Comparison of ENCODE assay signal across 10 cellular contexts in genomic region chr13:106373989-106374572, GRCh38.
A peak's percentile ranks its signal among the peaks of the same experiment; 100 is the strongest.
DNase-seq lines count a peak whose midpoint lies in the region; ATAC-seq and TF ChIP-seq lines count a peak whose summit lies in the region.
"Had no signal": no experiment of that assay in that cellular context is flagged by ENCODE, and none has a peak within 500 bp of the region (broad histone marks: within the 10 kb centered on the region; RNA-seq: fewer than 3 reads in every experiment).

No MANE protein-coding gene starts in this region.

- no peak for TF ChIP-seq EP300 in transverse colon (IDR thresholded peaks at IDR 0.05; ENCODE audit: low read depth)

- TF ChIP-seq POLR2A in transverse colon (IDR thresholded peaks at IDR 0.05): no peak

- H3K4me3 ChIP-seq in transverse colon: no peak overlapping the region

- TF ChIP-seq CTCF in GM10248 (IDR thresholded peaks at IDR 0.05; ENCODE audit: control extremely low read depth, extremely low read depth, low read depth, missing control alignments) (no peak), foreskin keratinocyte (conservative IDR thresholded peaks at IDR 0.05) (no peak), transverse colon (IDR thresholded peaks at IDR 0.05) (no peak)

- ATAC-seq in GM21360 (IDR thresholded peaks at IDR 0.05; ENCODE audit: unreplicated experiment): peak; percentile 73
- peak; percentile 83 for ATAC-seq in HG03457 (IDR thresholded peaks at IDR 0.05; ENCODE audit: unreplicated experiment)
- peak; percentile 57 for ATAC-seq in foreskin keratinocyte

- H3K27me3 ChIP-seq in foreskin keratinocyte (no peaks in the 10 kb centered on the region), transverse colon (no peaks in the 10 kb centered on the region)

- intact Hi-C loops in transverse colon (cut with DNase I; ENCODE audit: low total_unique reads): no loop called here

- CTCF ChIA-PET in GM10248 (lab: Yijun Ruan, JAX): no interaction called here

- H3K27ac ChIP-seq in foreskin keratinocyte (peak overlapping the region; percentile 2), transverse colon (no peak overlapping the region)
- H3K27ac ChIP-seq: HL-60 had no signal

- DNase-seq in GM10248 (ENCODE audit: extremely low spot score) (peak; percentile 35), foreskin keratinocyte (no peak), transverse colon (no peak), activated gamma-delta T cell treated with Interleukin-2 at 50 U/mL for 16 hours (no peak), DMS79 (lab: John Stamatoyannopoulos, UW) (no peak)
- DNase-seq in stimulated activated CD4-positive, alpha-beta T cell treated with anti-CD3 and anti-CD28 coated beads, Interleukin-4, amount 100 ng/mL, for 1 hour: no peak
- DNase-seq: stimulated activated CD4-positive, alpha-beta T cell treated with anti-CD3 and anti-CD28 coated beads, Interleukin-2, amount 100 ng/mL, for 24 hours had no signal

- WGBS in transverse colon (ENCODE audit: low coverage in 1 of 2), 2 donors: 56% methylated on average over 4 of the region's 4 CpGs; no CpG with 5 or more reads in 1 of the 2 donors

- H3K36me3 ChIP-seq in transverse colon: no peaks in the 10 kb centered on the region

- no peaks in the 10 kb centered on the region for H3K9me3 ChIP-seq in transverse colon

- POLR2A ChIA-PET in GM10248 (lab: Yijun Ruan, JAX): no interaction called here

- H3K4me1 ChIP-seq in foreskin keratinocyte: peaks cover 16% of the 10 kb centered on the region
- peaks cover 0 to 11% (median 0%) of the 10 kb centered on the region in 4 donors for H3K4me1 ChIP-seq in transverse colon

- in situ Hi-C loops in transverse colon (cut with MboI; ENCODE audit: low pct_ligation_motif_present in 1 of 4, low pct_unique_long_range_greater_than_20kb in 1 of 4, low sequenced_read_pairs in 3 of 4): no loop called here
